In genomic region chr11:125496465-125496817, GRCh38 we compare ENCODE assay signal across 8 cellular contexts. TPM values are rescaled to one million over a fixed set of nuclear protein-coding genes. Genes with fewer than 3 reads are reported as not detected.
DNase-seq lines count a peak whose midpoint lies in the region; ATAC-seq and TF ChIP-seq lines count a peak whose summit lies in the region.

No MANE protein-coding gene starts in this region.

- DNase-seq in GM12865 (ENCODE audit: low read depth) = no peak
- no peak for DNase-seq in activated T-helper 1 cell treated with anti-CD3 and anti-CD28 coated beads, Interleukin-12 subunit alpha, Interleukin-12 subunit beta, Interleukin-2, Interleukin-4 antibody, amounts not matched to agents 30 ng/mL and 10 ng/mL and 1 ng/mL, durations not matched to agents 14 hours and 24 hours and 36 hours (ENCODE audit: low spot score)
- DNase-seq in hypothalamus (lab: John Stamatoyannopoulos, UW) = peak in 26 of 51 donors; percentile 21 to 78 (median 62)
- no peak for DNase-seq in sigmoid colon
- DNase-seq in NCI-H2029 treated with DMSO at 0.1 percent for 48 hours (lab: John Stamatoyannopoulos, UW) = no peak
- DNase-seq in GF-D8 (lab: John Stamatoyannopoulos, UW) = no peak
- DNase-seq in DMS 273 treated with DMSO at 0.1 percent for 48 hours (lab: John Stamatoyannopoulos, UW) = no peak

- H3K27me3 Mint-ChIP-seq in activated T-helper 1 cell treated with anti-CD3 and anti-CD28 coated beads, Interleukin-12 subunit alpha, Interleukin-12 subunit beta, Interleukin-2, Interleukin-4 antibody, amounts not matched to agents 30 ng/mL and 10 ng/mL and 1 ng/mL, durations not matched to agents 14 hours and 24 hours and 36 hours (ENCODE audit: insufficient read depth) = peaks cover 52% of the 10 kb centered on the region

- TF ChIP-seq POLR2A in sigmoid colon (IDR thresholded peaks at IDR 0.05) = no peak

- 48 to 55% methylated on average over 12 of the region's 12 CpGs for WGBS in sigmoid colon, 2 donors

- peaks cover 0 to 13% (median 12%) of the 10 kb centered on the region in 4 donors for H3K4me1 ChIP-seq in sigmoid colon

- intact Hi-C loops in activated T-helper 1 cell treated with anti-CD3 and anti-CD28 coated beads, Interleukin-12 subunit alpha, Interleukin-12 subunit beta, Interleukin-2, Interleukin-4 antibody, amounts not matched to agents 30 ng/mL and 10 ng/mL and 1 ng/mL, durations not matched to agents 14 hours and 24 hours and 36 hours (cut with micrococcal nuclease) = loop anchor here (2.0 kb wide), 1 partner anchor 18 kb away; no protein-coding TSS in a partner anchor
- intact Hi-C loops in sigmoid colon (cut with DNase I) = loop anchor here (1.0 to 10.0 kb wide), 3 partner anchors 73 to 128 kb away; partner anchors contain the start of genes CHEK1, EI24 and STT3A

- no peak for ATAC-seq in HG03457 (IDR thresholded peaks at IDR 0.05; ENCODE audit: unreplicated experiment)

- no peaks in the 10 kb centered on the region for H3K27me3 ChIP-seq in sigmoid colon

- H3K4me1 Mint-ChIP-seq in activated T-helper 1 cell treated with anti-CD3 and anti-CD28 coated beads, Interleukin-12 subunit alpha, Interleukin-12 subunit beta, Interleukin-2, Interleukin-4 antibody, amounts not matched to agents 30 ng/mL and 10 ng/mL and 1 ng/mL, durations not matched to agents 14 hours and 24 hours and 36 hours (ENCODE audit: low read depth) = peaks cover 31% of the 10 kb centered on the region

- H3K27ac ChIP-seq in sigmoid colon = peak overlapping the region; percentile 83 to 90 (median 86)

- peaks cover 8% of the 10 kb centered on the region for H3K36me3 Mint-ChIP-seq in activated T-helper 1 cell treated with anti-CD3 and anti-CD28 coated beads, Interleukin-12 subunit alpha, Interleukin-12 subunit beta, Interleukin-2, Interleukin-4 antibody, amounts not matched to agents 30 ng/mL and 10 ng/mL and 1 ng/mL, durations not matched to agents 14 hours and 24 hours and 36 hours (ENCODE audit: low read depth)

- no peak for TF ChIP-seq EP300 in sigmoid colon (IDR thresholded peaks at IDR 0.05)

- TF ChIP-seq CTCF in GM12865 (IDR thresholded peaks at IDR 0.05; ENCODE audit: insufficient read depth, low read depth, low read length, missing control alignments) (no peak), sigmoid colon (IDR thresholded peaks at IDR 0.05) (no peak)

- H3K9me3 ChIP-seq in sigmoid colon = no peaks in the 10 kb centered on the region

- H3K36me3 ChIP-seq in sigmoid colon = no peaks in the 10 kb centered on the region

- no peak overlapping the region for H3K27ac Mint-ChIP-seq in activated T-helper 1 cell treated with anti-CD3 and anti-CD28 coated beads, Interleukin-12 subunit alpha, Interleukin-12 subunit beta, Interleukin-2, Interleukin-4 antibody, amounts not matched to agents 30 ng/mL and 10 ng/mL and 1 ng/mL, durations not matched to agents 14 hours and 24 hours and 36 hours

- H3K4me3 ChIP-seq in GM12865 (ENCODE audit: low read depth, low read length) (peak overlapping the region; percentile 78), sigmoid colon (peak overlapping the region; percentile 58 to 84 (median 70))

- peak overlapping the region; percentile 84 for H3K4me3 Mint-ChIP-seq in activated T-helper 1 cell treated with anti-CD3 and anti-CD28 coated beads, Interleukin-12 subunit alpha, Interleukin-12 subunit beta, Interleukin-2, Interleukin-4 antibody, amounts not matched to agents 30 ng/mL and 10 ng/mL and 1 ng/mL, durations not matched to agents 14 hours and 24 hours and 36 hours

- no peaks in the 10 kb centered on the region for H3K9me3 Mint-ChIP-seq in activated T-helper 1 cell treated with anti-CD3 and anti-CD28 coated beads, Interleukin-12 subunit alpha, Interleukin-12 subunit beta, Interleukin-2, Interleukin-4 antibody, amounts not matched to agents 30 ng/mL and 10 ng/mL and 1 ng/mL, durations not matched to agents 14 hours and 24 hours and 36 hours

RNA-seq across cellular contexts. Expression of gene FEZ1, which starts 0.4 kb away (rescaled TPM):
- 8.3 and 8.4 TPM in 2 replicates for total RNA-seq in activated T-helper 1 cell treated with anti-CD3 and anti-CD28 coated beads, Interleukin-12 subunit alpha, Interleukin-12 subunit beta, Interleukin-2, Interleukin-4 antibody, amounts not matched to agents 30 ng/mL and 10 ng/mL and 1 ng/mL, durations not matched to agents 14 hours and 24 hours and 36 hours
- 10 to 100 TPM; 34.9 to 64.3 (median 54.7) TPM for total RNA-seq in sigmoid colon
- polyA plus RNA-seq in sigmoid colon = 10 to 100 TPM in 2 of 3 donors, 1 to 10 TPM in 1; 3.0 to 25.8 (median 10.9) TPM

Comparison
In these comparisons a context has a peak if more than half of its experiments do, and no peak if none do; other contexts are left out.
1. DNase-seq: peak in hypothalamus (26 of 51); none in GM12865 (single experiment), activated T-helper 1 cell treated with anti-CD3 and anti-CD28 coated beads, Interleukin-12 subunit alpha, Interleukin-12 subunit beta, Interleukin-2, Interleukin-4 antibody, amounts not matched to agents 30 ng/mL and 10 ng/mL and 1 ng/mL, durations not matched to agents 14 hours and 24 hours and 36 hours (single experiment), sigmoid colon (single experiment), NCI-H2029 treated with DMSO at 0.1 percent for 48 hours (single experiment), GF-D8 (single experiment) and DMS 273 treated with DMSO at 0.1 percent for 48 hours (single experiment).